Comparison of ENCODE assay signal across 43 cellular contexts in genomic region chr15:72690938-72691337, GRCh38. TPM values are rescaled to one million over a fixed set of nuclear protein-coding genes. Genes with fewer than 3 reads are reported as not detected.
"Had no signal": no experiment of that assay in that cellular context is flagged by ENCODE, and none has a peak within 500 bp of the region (broad histone marks: within the 10 kb centered on the region; RNA-seq: fewer than 3 reads in every experiment).

No MANE protein-coding gene starts in this region.

- H3K36me3 ChIP-seq: brain microvascular endothelial cell, cardiac muscle cell, colonic mucosa, Peyer's patch, SJSA1 had no signal

- H3K27me3 ChIP-seq: brain microvascular endothelial cell, cardiac muscle cell, colonic mucosa, Peyer's patch, SJSA1 had no signal

- H3K4me1 ChIP-seq: colonic mucosa, SJSA1 had no signal

- DNase-seq: activated B cell treated with CpG ODN at 0.5 μM for 24 hours; activated CD4-positive, alpha-beta T cell treated with anti-CD3 and anti-CD28 coated beads for 1 hour; activated CD4-positive, alpha-beta T cell treated with anti-CD3 and anti-CD28 coated beads, Interleukin-2, amount 10 ng/mL, durations not matched to agents 24 days and 14 days; activated CD4-positive, alpha-beta T cell treated with anti-CD3 and anti-CD28 coated beads, Interleukin-2, amount 50 U/mL, for 4 hours; activated CD8-positive, alpha-beta T cell treated with anti-CD3 and anti-CD28 coated beads for 36 hours; activated effector memory CD4-positive, alpha-beta T cell treated with anti-CD3 and anti-CD28 coated beads, Interleukin-2, amount 50 U/mL, for 16 hours; activated naive CD4-positive, alpha-beta T cell; activated naive CD4-positive, alpha-beta T cell treated with anti-CD3 and anti-CD28 coated beads, Interleukin-2, amount 50 U/mL, for 16 hours; activated naive CD8-positive, alpha-beta T cell treated with anti-CD3 and anti-CD28 coated beads for 36 hours; activated T-cell treated with anti-CD3 and anti-CD28 coated beads, Interleukin-2, amount 50 U/mL, for 1 hour; activated T-cell treated with anti-CD3 and anti-CD28 coated beads, Interleukin-2, amount 50 U/mL, for 72 hours; amniotic stem cell; aorta; brain microvascular endothelial cell; colonic mucosa; MM.1S; MV-4-11; NCI-H1092 treated with DMSO at 0.1 percent for 48 hours; NCI-H1417; NCI-H146; NCI-H187; NCI-H2029 treated with DMSO at 0.1 percent for 48 hours; NCI-H2107; NCI-H2171; NCI-H524; NCI-H748 treated with DMSO at 0.1 percent for 48 hours; NK-92 treated with Interleukin-12 subunit alpha and Interleukin-12 subunit beta, amount 100 ng/mL, for 24 hours; OCI-M1; Peyer's patch; RPMI8226; SHP77 treated with DMSO at 0.1 percent for 48 hours; SW 1271; T-helper 1 cell; T-helper 2 cell; T-helper 9 cell had no signal

- H3K4me3 ChIP-seq: cardiac muscle cell, colonic mucosa, Peyer's patch, SJSA1 had no signal

- H3K27ac ChIP-seq: brain microvascular endothelial cell, cardiac muscle cell, colonic mucosa, Peyer's patch, SJSA1, VCaP had no signal

- H3K9me3 ChIP-seq: colonic mucosa, Peyer's patch, SJSA1 had no signal

- ATAC-seq: activated CD8-positive, alpha-beta T cell treated with anti-CD3 and anti-CD28 coated beads for 36 hours; activated T-cell treated with anti-CD3 and anti-CD28 coated beads, Interleukin-2, amount 50 U/mL, for 72 hours; activated T-helper 17 cell treated with anti-CD3 and anti-CD28 coated beads, Interleukin-2, amount 50 U/mL, for 72 hours; SK-N-SH treated with all-trans-retinoic acid at 6 μM for 48 hours had no signal

RNA-seq across cellular contexts. Expression of gene HIGD2B, which starts 5.0 kb away (rescaled TPM):
- total RNA-seq: activated CD4-positive, alpha-beta T cell treated with anti-CD3 and anti-CD28 coated beads, Interleukin-2, amount 10 ng/mL, durations not matched to agents 24 days and 14 days; aorta; cardiac muscle cell; chondrocyte; colonic mucosa; LHCN-M2; Peyer's patch; SJSA1 had no signal
- polyA plus RNA-seq: aorta, cardiac muscle cell had no signal

RNA-seq across cellular contexts. Expression of gene GOLGA6B, which starts 36.4 kb away (rescaled TPM):
- total RNA-seq: activated B cell treated with CpG ODN at 0.5 μM for 24 hours; activated CD4-positive, alpha-beta T cell treated with anti-CD3 and anti-CD28 coated beads, Interleukin-2, amount 10 ng/mL, durations not matched to agents 24 days and 14 days; activated CD8-positive, alpha-beta memory T cell treated with anti-CD3 and anti-CD28 coated beads for 36 hours; activated CD8-positive, alpha-beta T cell treated with anti-CD3 and anti-CD28 coated beads for 36 hours; activated naive CD8-positive, alpha-beta T cell treated with anti-CD3 and anti-CD28 coated beads for 36 hours; aorta; colonic mucosa; LHCN-M2; Peyer's patch; SJSA1 had no signal
- polyA plus RNA-seq: aorta, cardiac muscle cell had no signal
